In the genomic region with DNA sequence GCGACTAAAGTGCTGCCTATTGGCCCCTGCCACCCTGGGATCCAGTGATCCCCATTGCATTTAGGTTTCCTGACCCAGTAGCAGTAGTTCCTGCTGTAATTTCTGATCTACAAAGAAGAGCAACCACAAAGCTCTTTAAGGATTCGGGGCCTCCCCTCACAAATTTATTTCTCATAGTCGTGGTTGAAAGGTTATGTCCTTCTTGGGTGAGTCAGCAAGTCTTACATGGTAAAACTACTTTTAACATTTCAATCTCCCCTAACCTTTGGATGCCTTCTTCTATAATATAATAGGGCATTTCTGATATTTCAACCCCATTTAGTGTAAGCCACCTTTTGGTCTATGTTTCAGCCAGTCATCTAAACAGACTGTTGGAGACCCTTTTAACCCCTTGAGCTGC, we compare ENCODE assay signal across 1 cellular context.
TF ChIP-seq lines count a peak whose summit lies in the region.

No MANE protein-coding gene starts in this region.

TF ChIP-seq in K562, 482 proteins besides CTCF, POLR2A, EP300 and RAD21:
- TF ChIP-seq JUND (IDR thresholded peaks at IDR 0.05; ENCODE audit: borderline replicate concordance, low read depth, low read length): no peak
- TF ChIP-seq JUND (tag; IDR thresholded peaks at IDR 0.05; ENCODE audit: borderline replicate concordance, low read depth, low read length): no peak
- TF ChIP-seq RBM25 (IDR thresholded peaks at IDR 0.05; ENCODE audit: low read depth, low read length, severe bottlenecking): no peak
- TF ChIP-seq ZNF316 (IDR thresholded peaks at IDR 0.05): 0 out of 2 replicates have a peak, but pooled peaks have one; percentile 36
- no peak for TF ChIP-seq EZH2 (IDR thresholded peaks at IDR 0.05; ENCODE audit: borderline replicate concordance, low read depth, low read length)
- no peak for TF ChIP-seq ZNF217 (CRISPR knock-in tag; IDR thresholded peaks at IDR 0.05)
- TF ChIP-seq, protein P1, sequence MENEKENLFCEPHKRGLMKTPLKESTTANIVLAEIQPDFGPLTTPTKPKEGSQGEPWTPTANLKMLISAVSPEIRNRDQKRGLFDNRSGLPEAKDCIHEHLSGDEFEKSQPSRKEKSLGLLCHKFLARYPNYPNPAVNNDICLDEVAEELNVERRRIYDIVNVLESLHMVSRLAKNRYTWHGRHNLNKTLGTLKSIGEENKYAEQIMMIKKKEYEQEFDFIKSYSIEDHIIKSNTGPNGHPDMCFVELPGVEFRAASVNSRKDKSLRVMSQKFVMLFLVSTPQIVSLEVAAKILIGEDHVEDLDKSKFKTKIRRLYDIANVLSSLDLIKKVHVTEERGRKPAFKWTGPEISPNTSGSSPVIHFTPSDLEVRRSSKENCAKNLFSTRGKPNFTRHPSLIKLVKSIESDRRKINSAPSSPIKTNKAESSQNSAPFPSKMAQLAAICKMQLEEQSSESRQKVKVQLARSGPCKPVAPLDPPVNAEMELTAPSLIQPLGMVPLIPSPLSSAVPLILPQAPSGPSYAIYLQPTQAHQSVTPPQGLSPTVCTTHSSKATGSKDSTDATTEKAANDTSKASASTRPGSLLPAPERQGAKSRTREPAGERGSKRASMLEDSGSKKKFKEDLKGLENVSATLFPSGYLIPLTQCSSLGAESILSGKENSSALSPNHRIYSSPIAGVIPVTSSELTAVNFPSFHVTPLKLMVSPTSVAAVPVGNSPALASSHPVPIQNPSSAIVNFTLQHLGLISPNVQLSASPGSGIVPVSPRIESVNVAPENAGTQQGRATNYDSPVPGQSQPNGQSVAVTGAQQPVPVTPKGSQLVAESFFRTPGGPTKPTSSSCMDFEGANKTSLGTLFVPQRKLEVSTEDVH (IDR thresholded peaks at IDR 0.05; ENCODE audit: low read depth, partially characterized antibody): no peak
- TF ChIP-seq, protein P2, sequence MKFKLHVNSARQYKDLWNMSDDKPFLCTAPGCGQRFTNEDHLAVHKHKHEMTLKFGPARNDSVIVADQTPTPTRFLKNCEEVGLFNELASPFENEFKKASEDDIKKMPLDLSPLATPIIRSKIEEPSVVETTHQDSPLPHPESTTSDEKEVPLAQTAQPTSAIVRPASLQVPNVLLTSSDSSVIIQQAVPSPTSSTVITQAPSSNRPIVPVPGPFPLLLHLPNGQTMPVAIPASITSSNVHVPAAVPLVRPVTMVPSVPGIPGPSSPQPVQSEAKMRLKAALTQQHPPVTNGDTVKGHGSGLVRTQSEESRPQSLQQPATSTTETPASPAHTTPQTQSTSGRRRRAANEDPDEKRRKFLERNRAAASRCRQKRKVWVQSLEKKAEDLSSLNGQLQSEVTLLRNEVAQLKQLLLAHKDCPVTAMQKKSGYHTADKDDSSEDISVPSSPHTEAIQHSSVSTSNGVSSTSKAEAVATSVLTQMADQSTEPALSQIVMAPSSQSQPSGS (CRISPR knock-in tag; IDR thresholded peaks at IDR 0.05): no peak
- TF ChIP-seq MAFF (IDR thresholded peaks at IDR 0.05; ENCODE audit: low read length): 0 out of 2 replicates have a peak, but pooled peaks have one; percentile 7
- no peak for TF ChIP-seq MEIS2 (IDR thresholded peaks at IDR 0.05; ENCODE audit: partially characterized antibody)
- TF ChIP-seq, protein P3, sequence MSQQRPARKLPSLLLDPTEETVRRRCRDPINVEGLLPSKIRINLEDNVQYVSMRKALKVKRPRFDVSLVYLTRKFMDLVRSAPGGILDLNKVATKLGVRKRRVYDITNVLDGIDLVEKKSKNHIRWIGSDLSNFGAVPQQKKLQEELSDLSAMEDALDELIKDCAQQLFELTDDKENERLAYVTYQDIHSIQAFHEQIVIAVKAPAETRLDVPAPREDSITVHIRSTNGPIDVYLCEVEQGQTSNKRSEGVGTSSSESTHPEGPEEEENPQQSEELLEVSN (IDR thresholded peaks at IDR 0.05; ENCODE audit: borderline replicate concordance in 1 of 2, extremely low read depth in 1 of 2, insufficient read depth in 1 of 2, insufficient read length in 1 of 2, low read depth in 1 of 2, low read length in 1 of 2, poor library complexity in 1 of 2, severe bottlenecking in 1 of 2): no peak
- peak; percentile 43; the same call in 1 of the 2 replicates for TF ChIP-seq C11orf30 (IDR thresholded peaks at IDR 0.05; ENCODE audit: low read depth)
- TF ChIP-seq NFE2 (IDR thresholded peaks at IDR 0.05; ENCODE audit: low read depth): peak; percentile 62
- no peak for TF ChIP-seq MAFK (IDR thresholded peaks at IDR 0.05; ENCODE audit: low read length)
- TF ChIP-seq, protein P4, sequence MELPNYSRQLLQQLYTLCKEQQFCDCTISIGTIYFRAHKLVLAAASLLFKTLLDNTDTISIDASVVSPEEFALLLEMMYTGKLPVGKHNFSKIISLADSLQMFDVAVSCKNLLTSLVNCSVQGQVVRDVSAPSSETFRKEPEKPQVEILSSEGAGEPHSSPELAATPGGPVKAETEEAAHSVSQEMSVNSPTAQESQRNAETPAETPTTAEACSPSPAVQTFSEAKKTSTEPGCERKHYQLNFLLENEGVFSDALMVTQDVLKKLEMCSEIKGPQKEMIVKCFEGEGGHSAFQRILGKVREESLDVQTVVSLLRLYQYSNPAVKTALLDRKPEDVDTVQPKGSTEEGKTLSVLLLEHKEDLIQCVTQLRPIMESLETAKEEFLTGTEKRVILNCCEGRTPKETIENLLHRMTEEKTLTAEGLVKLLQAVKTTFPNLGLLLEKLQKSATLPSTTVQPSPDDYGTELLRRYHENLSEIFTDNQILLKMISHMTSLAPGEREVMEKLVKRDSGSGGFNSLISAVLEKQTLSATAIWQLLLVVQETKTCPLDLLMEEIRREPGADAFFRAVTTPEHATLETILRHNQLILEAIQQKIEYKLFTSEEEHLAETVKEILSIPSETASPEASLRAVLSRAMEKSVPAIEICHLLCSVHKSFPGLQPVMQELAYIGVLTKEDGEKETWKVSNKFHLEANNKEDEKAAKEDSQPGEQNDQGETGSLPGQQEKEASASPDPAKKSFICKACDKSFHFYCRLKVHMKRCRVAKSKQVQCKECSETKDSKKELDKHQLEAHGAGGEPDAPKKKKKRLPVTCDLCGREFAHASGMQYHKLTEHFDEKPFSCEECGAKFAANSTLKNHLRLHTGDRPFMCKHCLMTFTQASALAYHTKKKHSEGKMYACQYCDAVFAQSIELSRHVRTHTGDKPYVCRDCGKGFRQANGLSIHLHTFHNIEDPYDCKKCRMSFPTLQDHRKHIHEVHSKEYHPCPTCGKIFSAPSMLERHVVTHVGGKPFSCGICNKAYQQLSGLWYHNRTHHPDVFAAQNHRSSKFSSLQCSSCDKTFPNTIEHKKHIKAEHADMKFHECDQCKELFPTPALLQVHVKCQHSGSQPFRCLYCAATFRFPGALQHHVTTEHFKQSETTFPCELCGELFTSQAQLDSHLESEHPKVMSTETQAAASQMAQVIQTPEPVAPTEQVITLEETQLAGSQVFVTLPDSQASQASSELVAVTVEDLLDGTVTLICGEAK (IDR thresholded peaks at IDR 0.05): no peak
- TF ChIP-seq, protein P4 (CRISPR knock-in tag; IDR thresholded peaks at IDR 0.05): no peak
